In the genomic region with DNA sequence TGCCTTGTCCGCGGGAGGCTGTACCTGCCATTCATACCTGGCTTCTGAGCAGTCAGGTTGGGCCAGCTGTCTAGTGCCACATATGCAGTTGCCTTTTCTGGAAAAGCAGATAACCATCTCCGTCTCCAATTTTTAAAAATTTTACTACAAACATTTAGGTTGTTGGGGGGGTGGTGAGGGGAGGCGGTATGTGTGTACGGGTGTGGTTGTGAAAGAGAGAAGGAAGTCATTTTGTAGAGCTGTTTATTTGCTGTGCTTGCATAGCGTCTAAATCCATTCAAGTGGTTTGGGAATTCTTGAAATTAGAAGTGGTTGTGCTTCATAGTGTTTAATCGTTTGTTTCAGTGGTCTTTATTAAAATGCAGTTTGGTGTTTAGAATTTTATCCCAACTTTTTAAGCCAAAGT, we compare ENCODE assay signal across 7 cellular contexts. TPM values are rescaled to one million over a fixed set of nuclear protein-coding genes. Genes with fewer than 3 reads are reported as not detected.
DNase-seq lines count a peak whose midpoint lies in the region; ATAC-seq and TF ChIP-seq lines count a peak whose summit lies in the region.

No MANE protein-coding gene starts in this region.

- H3K36me3 ChIP-seq in iPS-15b (ENCODE audit: control insufficient read depth, insufficient read depth, low read length): no peaks in the 10 kb centered on the region

- H3K27me3 Mint-ChIP-seq in activated T-helper 17 cell treated with anti-CD3 and anti-CD28 coated beads, Interleukin-2, amount 50 U/mL, for 72 hours: peaks cover 34% of the 10 kb centered on the region
- no peaks in the 10 kb centered on the region for H3K27me3 Mint-ChIP-seq in stimulated activated memory B cell treated with anti-CD40 and anti-IgM and Interleukin-4, amounts not matched to agents 10 μg/mL and 1 μg/mL and 100 μg/mL, for 72 hours

- H3K4me1 Mint-ChIP-seq in activated T-helper 17 cell treated with anti-CD3 and anti-CD28 coated beads, Interleukin-2, amount 50 U/mL, for 72 hours: no peaks in the 10 kb centered on the region
- peaks cover 16% of the 10 kb centered on the region for H3K4me1 Mint-ChIP-seq in stimulated activated memory B cell treated with anti-CD40 and anti-IgM and Interleukin-4, amounts not matched to agents 10 μg/mL and 1 μg/mL and 100 μg/mL, for 72 hours

- peak overlapping the region; percentile 41 for H3K27ac Mint-ChIP-seq in activated T-helper 17 cell treated with anti-CD3 and anti-CD28 coated beads, Interleukin-2, amount 50 U/mL, for 72 hours
- H3K27ac Mint-ChIP-seq in stimulated activated memory B cell treated with anti-CD40 and anti-IgM and Interleukin-4, amounts not matched to agents 10 μg/mL and 1 μg/mL and 100 μg/mL, for 72 hours: peak overlapping the region; percentile 86

- peaks cover 23% of the 10 kb centered on the region for H3K27me3 ChIP-seq in iPS-15b (ENCODE audit: control insufficient read depth, insufficient read depth, low read length)

- ATAC-seq in HG03135 (IDR thresholded peaks at IDR 0.05; ENCODE audit: unreplicated experiment): peak; percentile 9
- peak; percentile 3 for ATAC-seq in activated T-helper 17 cell treated with anti-CD3 and anti-CD28 coated beads, Interleukin-2, amount 50 U/mL, for 72 hours (replicated peaks)
- ATAC-seq in stimulated activated memory B cell treated with anti-CD40 and anti-IgM and Interleukin-4, amounts not matched to agents 10 μg/mL and 1 μg/mL and 100 μg/mL, for 72 hours: peak; percentile 52

- no peak overlapping the region for H3K9ac ChIP-seq in iPS-15b (ENCODE audit: low read depth, low read length)

- H3K9me3 ChIP-seq in iPS-15b (ENCODE audit: control insufficient read depth, insufficient read depth, low read length): no peaks in the 10 kb centered on the region

- no peaks in the 10 kb centered on the region for H3K36me3 Mint-ChIP-seq in activated T-helper 17 cell treated with anti-CD3 and anti-CD28 coated beads, Interleukin-2, amount 50 U/mL, for 72 hours (ENCODE audit: low read depth)
- no peaks in the 10 kb centered on the region for H3K36me3 Mint-ChIP-seq in stimulated activated memory B cell treated with anti-CD40 and anti-IgM and Interleukin-4, amounts not matched to agents 10 μg/mL and 1 μg/mL and 100 μg/mL, for 72 hours

- no peak for DNase-seq in stimulated activated CD4-positive, alpha-beta T cell treated with anti-CD3 and anti-CD28 coated beads, Interleukin-12 subunit alpha, Interleukin-12 subunit beta, amount 100 ng/mL, for 4 hours
- DNase-seq in germinal center (ENCODE audit: low spot score): no peak

- no peaks in the 10 kb centered on the region for H3K4me1 ChIP-seq in iPS-15b (ENCODE audit: control insufficient read depth, insufficient read depth, low read length)

- peak; percentile 32 for TF ChIP-seq POLR2A in GM18526 (IDR thresholded peaks at IDR 0.05; ENCODE audit: extremely low read depth, insufficient read length)

- peak overlapping the region; percentile 73 for H3K4me3 ChIP-seq in iPS-15b (ENCODE audit: low read depth, low read length)

- H3K9me3 Mint-ChIP-seq in activated T-helper 17 cell treated with anti-CD3 and anti-CD28 coated beads, Interleukin-2, amount 50 U/mL, for 72 hours: no peaks in the 10 kb centered on the region
- H3K9me3 Mint-ChIP-seq in stimulated activated memory B cell treated with anti-CD40 and anti-IgM and Interleukin-4, amounts not matched to agents 10 μg/mL and 1 μg/mL and 100 μg/mL, for 72 hours: no peaks in the 10 kb centered on the region

- peak overlapping the region; percentile 73 for H3K4me3 Mint-ChIP-seq in activated T-helper 17 cell treated with anti-CD3 and anti-CD28 coated beads, Interleukin-2, amount 50 U/mL, for 72 hours
- peak overlapping the region; percentile 86 for H3K4me3 Mint-ChIP-seq in stimulated activated memory B cell treated with anti-CD40 and anti-IgM and Interleukin-4, amounts not matched to agents 10 μg/mL and 1 μg/mL and 100 μg/mL, for 72 hours

RNA-seq across cellular contexts. Expression of gene TBC1D12, which starts 1.5 kb away (rescaled TPM):
- total RNA-seq in activated T-helper 17 cell treated with anti-CD3 and anti-CD28 coated beads, Interleukin-2, amount 50 U/mL, for 72 hours: 1 to 10 TPM in 1 of 2 donors, under 1 TPM in 1; 0.84 to 1.6 TPM

RNA-seq across cellular contexts. Expression of gene NOC3L, which starts 41.1 kb away (rescaled TPM):
- 10 to 100 TPM; 29.2 to 49.3 TPM for total RNA-seq in activated T-helper 17 cell treated with anti-CD3 and anti-CD28 coated beads, Interleukin-2, amount 50 U/mL, for 72 hours
